Comparison of ENCODE assay signal across 24 cellular contexts in genomic region chr17:9707917-9708316, GRCh38.
DNase-seq lines count a peak whose midpoint lies in the region; ATAC-seq, FAIRE-seq and TF ChIP-seq lines count a peak whose summit lies in the region.
"Had no signal": no experiment of that assay in that cellular context is flagged by ENCODE, and none has a peak within 500 bp of the region (broad histone marks: within the 10 kb centered on the region; RNA-seq: fewer than 3 reads in every experiment).

No MANE protein-coding gene starts in this region.

- H3K27me3 Mint-ChIP-seq in astrocyte (ENCODE audit: low read depth, unreplicated experiment), result no peaks in the 10 kb centered on the region
- peaks cover 0 to 11% of the 10 kb centered on the region in 2 donors for H3K27me3 Mint-ChIP-seq in CD4-positive, alpha-beta memory T cell
- H3K27me3 Mint-ChIP-seq: CD4-positive, CD25-positive, alpha-beta regulatory T cell had no signal

- no peak overlapping the region for H3K4me2 ChIP-seq in astrocyte (ENCODE audit: low read length)
- H3K4me2 ChIP-seq: BLaER1 had no signal

- no peak for TF ChIP-seq CTCF in astrocyte (IDR thresholded peaks at IDR 0.05; ENCODE audit: insufficient read depth, low read depth, low read length)

- no peaks in the 10 kb centered on the region for H3K36me3 ChIP-seq in astrocyte (ENCODE audit: insufficient read depth, low read length)
- H3K36me3 ChIP-seq in CD4-positive, alpha-beta memory T cell (ENCODE audit: insufficient read depth, low read length), result no peaks in the 10 kb centered on the region
- H3K36me3 ChIP-seq: BE2C had no signal

- no peak overlapping the region for H3K27ac ChIP-seq in astrocyte (ENCODE audit: low read depth, low read length)
- H3K27ac ChIP-seq in CD4-positive, alpha-beta memory T cell (ENCODE audit: low read depth, low read length), result no peak overlapping the region
- H3K27ac ChIP-seq: BLaER1 had no signal

- CTCF ChIA-PET in CD4-positive, alpha-beta memory T cell (lab: Charles Lee; ENCODE audit: partially characterized antibody), result no interaction called here

- no peak for FAIRE-seq in astrocyte (lab: Jason Lieb, UNC)
- FAIRE-seq: A204.1, D721Med, GM12878, GM12892, GM18507, GM19239 had no signal

- POLR2A ChIA-PET in CD4-positive, alpha-beta memory T cell (lab: Charles Lee; ENCODE audit: partially characterized antibody), result no interaction called here

- H3K27me3 ChIP-seq in astrocyte (ENCODE audit: insufficient read depth, low read length), result no peaks in the 10 kb centered on the region
- H3K27me3 ChIP-seq in CD4-positive, alpha-beta memory T cell (ENCODE audit: insufficient read depth, low read length), result no peaks in the 10 kb centered on the region
- H3K27me3 ChIP-seq: BE2C, BLaER1 had no signal

- H3K4me3 Mint-ChIP-seq in astrocyte (ENCODE audit: unreplicated experiment), result no peak overlapping the region
- no peak overlapping the region for H3K4me3 Mint-ChIP-seq in CD4-positive, alpha-beta memory T cell
- H3K4me3 Mint-ChIP-seq: CD14-positive monocyte; CD4-positive, CD25-positive, alpha-beta regulatory T cell; CD8-positive, alpha-beta T cell had no signal

- peaks cover 13% of the 10 kb centered on the region for H3K36me3 Mint-ChIP-seq in astrocyte (ENCODE audit: low read depth, unreplicated experiment)
- H3K36me3 Mint-ChIP-seq in CD4-positive, alpha-beta memory T cell, result no peaks in the 10 kb centered on the region
- H3K36me3 Mint-ChIP-seq: CD14-positive monocyte; CD4-positive, CD25-positive, alpha-beta regulatory T cell; CD8-positive, alpha-beta T cell had no signal

- no peaks in the 10 kb centered on the region for H3K4me1 ChIP-seq in astrocyte (ENCODE audit: insufficient read depth, low read length)
- no peaks in the 10 kb centered on the region for H3K4me1 ChIP-seq in CD4-positive, alpha-beta memory T cell (ENCODE audit: insufficient read depth, low read length)
- H3K4me1 ChIP-seq: BE2C, Caco-2 had no signal

- H3K79me2 ChIP-seq in astrocyte (ENCODE audit: insufficient read depth, low read length), result no peaks in the 10 kb centered on the region

- peak overlapping the region; percentile 20 for H3K27ac Mint-ChIP-seq in astrocyte (ENCODE audit: unreplicated experiment)
- no peak overlapping the region for H3K27ac Mint-ChIP-seq in CD4-positive, alpha-beta memory T cell
- H3K27ac Mint-ChIP-seq: CD14-positive monocyte; CD4-positive, CD25-positive, alpha-beta regulatory T cell; CD8-positive, alpha-beta T cell had no signal

- H2AFZ ChIP-seq in astrocyte (ENCODE audit: low read depth, low read length), result no peak overlapping the region

- ATAC-seq in left lobe of liver, result no peak
- ATAC-seq: CD8-positive, alpha-beta T cell; GM12878 had no signal

- no peaks in the 10 kb centered on the region for H3K4me1 Mint-ChIP-seq in astrocyte (ENCODE audit: low read depth, unreplicated experiment)
- no peaks in the 10 kb centered on the region for H3K4me1 Mint-ChIP-seq in CD4-positive, alpha-beta memory T cell
- H3K4me1 Mint-ChIP-seq: CD14-positive monocyte; CD4-positive, CD25-positive, alpha-beta regulatory T cell had no signal

- no peak overlapping the region for H3K4me3 ChIP-seq in astrocyte (ENCODE audit: insufficient read depth, low read depth, low read length)
- no peak overlapping the region for H3K4me3 ChIP-seq in CD4-positive, alpha-beta memory T cell (ENCODE audit: low read length in 2 of 2)
- H3K4me3 ChIP-seq: BLaER1, GM12878 had no signal

- no peaks in the 10 kb centered on the region for H4K20me1 ChIP-seq in astrocyte (ENCODE audit: insufficient read depth, low read length)
- H4K20me1 ChIP-seq: BLaER1 had no signal

- no peak for DNase-seq in astrocyte (ENCODE audit: low read depth)
- peak; percentile 26 for DNase-seq in left lobe of liver (ENCODE audit: low spot score)
- no peak for DNase-seq in CD4-positive, alpha-beta memory T cell
- no peak for DNase-seq in Kasumi-1 (lab: John Stamatoyannopoulos, UW)
- DNase-seq in activated effector memory CD4-positive, alpha-beta T cell treated with Interleukin-2 at 50 U/mL for 16 hours, result no peak
- DNase-seq: 8988T; ACHN; BE2C; C1 segment of cervical spinal cord; Caco-2; Calu3; CD4-positive, CD25-positive, alpha-beta regulatory T cell; CD8-positive, alpha-beta T cell; DND-41; EL; GDM1 had no signal

- intact Hi-C loops in CD4-positive, alpha-beta memory T cell (cut with micrococcal nuclease), result no loop called here

- H3K9me3 Mint-ChIP-seq in astrocyte (ENCODE audit: unreplicated experiment), result no peaks in the 10 kb centered on the region
- no peaks in the 10 kb centered on the region for H3K9me3 Mint-ChIP-seq in CD4-positive, alpha-beta memory T cell
- H3K9me3 Mint-ChIP-seq: CD8-positive, alpha-beta T cell had no signal

- no peaks in the 10 kb centered on the region for H3K9me3 ChIP-seq in astrocyte (ENCODE audit: insufficient read depth, low read depth, low read length)
- no peaks in the 10 kb centered on the region for H3K9me3 ChIP-seq in CD4-positive, alpha-beta memory T cell (ENCODE audit: control insufficient read depth in 1 of 2, low read length in 2 of 2)
- H3K9me3 ChIP-seq: BE2C, Caco-2 had no signal

- no peak overlapping the region for H3K9ac ChIP-seq in astrocyte (ENCODE audit: low read length)
- H3K9ac ChIP-seq: BLaER1 had no signal
